10 cellular contexts compared by ENCODE assay signal in genomic region chr10:94066411-94066810, GRCh38.
A peak's percentile ranks its signal among the peaks of the same experiment; 100 is the strongest.
DNase-seq lines count a peak whose midpoint lies in the region; ATAC-seq, FAIRE-seq and TF ChIP-seq lines count a peak whose summit lies in the region.
"Had no signal": no experiment of that assay in that cellular context is flagged by ENCODE, and none has a peak within 500 bp of the region (broad histone marks: within the 10 kb centered on the region; RNA-seq: fewer than 3 reads in every experiment).

No MANE protein-coding gene starts in this region.

- H2BK120ac ChIP-seq in mesendoderm (ENCODE audit: low read depth, low read length): no peak overlapping the region

- H3K79me2 ChIP-seq in GM23338 (replicated peaks; ENCODE audit: insufficient read depth): no peaks in the 10 kb centered on the region
- H3K79me2 ChIP-seq in endothelial cell of umbilical vein (ENCODE audit: control insufficient read depth, insufficient read depth, low read length): no peaks in the 10 kb centered on the region
- H3K79me2 ChIP-seq in mesendoderm (ENCODE audit: control insufficient read depth, insufficient read depth, low read length): no peaks in the 10 kb centered on the region

- H4K20me1 ChIP-seq in GM23338 (replicated peaks; ENCODE audit: insufficient read depth): no peaks in the 10 kb centered on the region; the same call in 1 of the 2 replicates
- H4K20me1 ChIP-seq in endothelial cell of umbilical vein (replicated peaks; ENCODE audit: control insufficient read depth, extremely low read depth, insufficient read depth, low read length): no peaks in the 10 kb centered on the region

- no peak overlapping the region for H3K18ac ChIP-seq in mesendoderm (ENCODE audit: low read length)

- no peak for TF ChIP-seq POLR2A in endothelial cell of umbilical vein (IDR thresholded peaks at IDR 0.05; ENCODE audit: low read depth, low read length)

- H4K8ac ChIP-seq in mesendoderm (ENCODE audit: low read depth, low read length): no peak overlapping the region

- H3K9me3 ChIP-seq in endothelial cell of umbilical vein (replicated peaks; ENCODE audit: control insufficient read depth, insufficient read depth, low read length): no peaks in the 10 kb centered on the region
- H3K9me3 ChIP-seq: pancreas had no signal

- no peak overlapping the region for H2BK15ac ChIP-seq in mesendoderm (replicated peaks; ENCODE audit: low read depth)

- no peak overlapping the region for H3K4me3 Mint-ChIP-seq in GM23338

- peak; percentile 77 for DNase-seq in GM23338 (ENCODE audit: low spot score)
- peak; percentile 9 for DNase-seq in NCI-H226
- peak; percentile 21 for DNase-seq in endothelial cell of umbilical vein (ENCODE audit: low read depth, low spot score)
- DNase-seq in mesendoderm: peak; percentile 69
- no peak for DNase-seq in stimulated activated CD4-positive, alpha-beta T cell treated with anti-CD3 and anti-CD28 coated beads, Interleukin-4, amount 100 ng/mL, for 24 hours
- DNase-seq in DMS114 treated with DMSO at 0.1 percent for 48 hours (lab: John Stamatoyannopoulos, UW; ENCODE audit: unreplicated experiment): no peak
- DNase-seq in C1 segment of cervical spinal cord (lab: John Stamatoyannopoulos, UW): no peak
- DNase-seq: NCI-H1417, pancreas had no signal

- no peak overlapping the region for H3K27ac Mint-ChIP-seq in GM23338

- H2BK5ac ChIP-seq in mesendoderm (ENCODE audit: low read length): no peak overlapping the region

- CTCF ChIA-PET in endothelial cell of umbilical vein (lab: Charles Lee): no interaction called here

- H3K9ac ChIP-seq in endothelial cell of umbilical vein (replicated peaks; ENCODE audit: extremely low read depth, insufficient read depth, low read length) (no peak overlapping the region), mesendoderm (ENCODE audit: low read length) (no peak overlapping the region)

- H3K79me1 ChIP-seq in mesendoderm (ENCODE audit: low read length): no peaks in the 10 kb centered on the region

- H3K56ac ChIP-seq in mesendoderm (ENCODE audit: low read length): no peak overlapping the region

- H3K4me2 ChIP-seq in GM23338 (no peak overlapping the region), endothelial cell of umbilical vein (ENCODE audit: insufficient read depth, low read length) (no peak overlapping the region), mesendoderm (ENCODE audit: low read length) (no peak overlapping the region)

- BruUV-seq in endothelial cell of umbilical vein (replicated peaks; lab: Mats Ljungman, UMichigan): no TSS peak

- no peaks in the 10 kb centered on the region for H3F3A ChIP-seq in GM23338 (replicated peaks; ENCODE audit: low read depth)

- H3K23ac ChIP-seq in mesendoderm (ENCODE audit: low read length): no peak overlapping the region

- FAIRE-seq in endothelial cell of umbilical vein (lab: Jason Lieb, UNC): no peak
- FAIRE-seq: pancreas had no signal

- H2AFZ ChIP-seq in GM23338: no peak overlapping the region
- no peak overlapping the region for H2AFZ ChIP-seq in endothelial cell of umbilical vein (ENCODE audit: low read depth, low read length)

- no peaks in the 10 kb centered on the region for H3K9me3 Mint-ChIP-seq in GM23338

- no peak for TF ChIP-seq CTCF in GM23338 (conservative IDR thresholded peaks at IDR 0.05; ENCODE audit: low read depth in 2 of 2)
- no peak for TF ChIP-seq CTCF in endothelial cell of umbilical vein (IDR thresholded peaks at IDR 0.05; ENCODE audit: extremely low read depth in 1 of 2, insufficient read depth in 1 of 2, low read depth in 1 of 2, low read length in 2 of 2)

- dilution Hi-C loops in endothelial cell of umbilical vein (cut with MboI; ENCODE audit: extremely low pct_ligation_motif_present, low sequenced_read_pairs): no loop called here

- intact Hi-C loops in endothelial cell of umbilical vein (cut with micrococcal nuclease): no loop called here

- H3K4me1 ChIP-seq in GM23338 (ENCODE audit: insufficient read depth) (no peaks in the 10 kb centered on the region), endothelial cell of umbilical vein (ENCODE audit: control insufficient read depth, extremely low read depth, insufficient read depth, low read length) (no peaks in the 10 kb centered on the region), mesendoderm (ENCODE audit: control insufficient read depth, low read depth, low read length) (no peaks in the 10 kb centered on the region)
- H3K4me1 ChIP-seq: pancreas had no signal

- H3K4me3 ChIP-seq in GM23338 (no peak overlapping the region), endothelial cell of umbilical vein (replicated peaks in 1 of 3; ENCODE audit: insufficient read depth in 1 of 3, low read depth in 1 of 3, low read length in 3 of 3) (no peak overlapping the region), mesendoderm (ENCODE audit: low read length) (no peak overlapping the region)
- H3K4me3 ChIP-seq: pancreas had no signal

- ATAC-seq in GM23338 (peak; percentile 86), GM19395 (IDR thresholded peaks at IDR 0.05; ENCODE audit: unreplicated experiment) (no peak)

- H3K9me1 ChIP-seq in endothelial cell of umbilical vein (replicated peaks; ENCODE audit: control insufficient read depth, extremely low read depth, insufficient read depth, low read length): no peaks in the 10 kb centered on the region

- H3K36me3 Mint-ChIP-seq in GM23338 (ENCODE audit: low read depth): no peaks in the 10 kb centered on the region

- H3K4ac ChIP-seq in mesendoderm (ENCODE audit: low read depth, low read length): no peak overlapping the region

- H4K5ac ChIP-seq in mesendoderm (ENCODE audit: low read length): no peak overlapping the region

- no peaks in the 10 kb centered on the region for H3K4me1 Mint-ChIP-seq in GM23338

- no peaks in the 10 kb centered on the region for H3K36me3 ChIP-seq in GM23338 (ENCODE audit: insufficient read depth)
- no peaks in the 10 kb centered on the region for H3K36me3 ChIP-seq in endothelial cell of umbilical vein (ENCODE audit: control insufficient read depth in 2 of 2, extremely low read depth in 1 of 2, insufficient read depth in 2 of 2, low read length in 2 of 2)
- no peaks in the 10 kb centered on the region for H3K36me3 ChIP-seq in mesendoderm (ENCODE audit: control insufficient read depth, insufficient read depth, low read length)
- H3K36me3 ChIP-seq: pancreas had no signal

- peaks cover 9% of the 10 kb centered on the region for H3K27me3 Mint-ChIP-seq in GM23338 (ENCODE audit: insufficient read depth, low read depth, poor library complexity)

- POLR2A ChIA-PET in endothelial cell of umbilical vein (lab: Charles Lee): no interaction called here

- H3K9me2 ChIP-seq in GM23338 (ENCODE audit: insufficient read depth): no peaks in the 10 kb centered on the region

- H3K27me3 ChIP-seq in GM23338 (ENCODE audit: insufficient read depth) (no peaks in the 10 kb centered on the region), endothelial cell of umbilical vein (ENCODE audit: control insufficient read depth in 2 of 2, insufficient read depth in 2 of 2, low read length in 2 of 2) (no peaks in the 10 kb centered on the region), mesendoderm (ENCODE audit: insufficient read depth, low read length, poor library complexity) (no peaks in the 10 kb centered on the region)
- H3K27me3 ChIP-seq: pancreas had no signal

- no peak overlapping the region for H2AK5ac ChIP-seq in mesendoderm (ENCODE audit: low read length)

- no CpG with 5 or more reads among the region's 6 CpGs for WGBS in mesendoderm (ENCODE audit: extremely low coverage, insufficient coverage, low lambda C conversion rate)

- H3K27ac ChIP-seq in GM23338 (ENCODE audit: low read depth) (no peak overlapping the region), endothelial cell of umbilical vein (ENCODE audit: insufficient read depth, low read depth, low read length) (no peak overlapping the region), mesendoderm (ENCODE audit: low read depth, low read length) (no peak overlapping the region)
- H3K27ac ChIP-seq: pancreas had no signal

TF ChIP-seq in endothelial cell of umbilical vein, 7 proteins besides CTCF, POLR2A, EP300 and RAD21:
- TF ChIP-seq FOS (IDR thresholded peaks at IDR 0.05; ENCODE audit: borderline replicate concordance, insufficient read depth, low read length) (no peak), EZH2 (IDR thresholded peaks at IDR 0.05; ENCODE audit: borderline replicate concordance, low read depth, low read length, severe bottlenecking) (no peak), MYC (IDR thresholded peaks at IDR 0.05; ENCODE audit: low read depth, low read length) (no peak), GATA2 (IDR thresholded peaks at IDR 0.05; ENCODE audit: insufficient read depth, insufficient read length, low read depth, low read length) (no peak), POLR2AphosphoS5 (IDR thresholded peaks at IDR 0.05; ENCODE audit: insufficient read depth, low read depth, low read length) (no peak), JUN (IDR thresholded peaks at IDR 0.05; ENCODE audit: borderline replicate concordance, insufficient read depth, insufficient read length, low read depth) (no peak)
- TF ChIP-seq, protein P1, sequence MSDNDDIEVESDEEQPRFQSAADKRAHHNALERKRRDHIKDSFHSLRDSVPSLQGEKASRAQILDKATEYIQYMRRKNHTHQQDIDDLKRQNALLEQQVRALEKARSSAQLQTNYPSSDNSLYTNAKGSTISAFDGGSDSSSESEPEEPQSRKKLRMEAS (IDR thresholded peaks at IDR 0.05; ENCODE audit: insufficient read depth, insufficient read length): no peak

Comparison
In these comparisons a context has a peak if more than half of its experiments do, and no peak if none do; other contexts are left out.
1. DNase-seq: peak in GM23338 (single experiment), NCI-H226 (single experiment), endothelial cell of umbilical vein (single experiment) and mesendoderm (single experiment); none in stimulated activated CD4-positive, alpha-beta T cell treated with anti-CD3 and anti-CD28 coated beads, Interleukin-4, amount 100 ng/mL, for 24 hours (single experiment), DMS114 treated with DMSO at 0.1 percent for 48 hours (single experiment) and C1 segment of cervical spinal cord (0 of 14).